ENCODE assay signal across 16 cellular contexts in the genomic region with DNA sequence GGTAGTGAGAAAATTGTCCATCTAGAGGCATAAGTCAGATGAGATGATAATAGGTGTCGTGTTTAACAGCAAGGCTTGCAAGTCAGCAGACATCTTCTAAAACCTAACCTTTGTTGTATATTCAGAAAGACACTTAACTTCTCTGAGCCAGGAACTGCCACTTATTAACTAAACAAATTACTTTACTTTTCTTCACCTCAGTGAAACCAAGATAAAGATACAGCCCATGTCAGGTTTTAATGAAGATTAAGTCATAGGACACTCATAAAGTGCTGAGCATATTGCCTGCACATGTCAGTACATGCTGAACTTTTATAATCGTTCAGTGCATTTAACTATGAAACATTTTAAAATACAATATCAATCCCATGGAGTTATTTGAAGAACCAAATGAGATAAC.
"Had no signal": no experiment of that assay in that cellular context is flagged by ENCODE, and none has a peak within 500 bp of the region (broad histone marks: within the 10 kb centered on the region; RNA-seq: fewer than 3 reads in every experiment).

No MANE protein-coding gene starts in this region.

- DNase-seq: cortex of kidney; effector memory CD8-positive, alpha-beta T cell; foreskin fibroblast; gastrocnemius medialis; head of caudate nucleus; kidney; mesendoderm; midbrain; naive thymus-derived CD4-positive, alpha-beta T cell; right lobe of liver; small intestine; stimulated activated CD4-positive, alpha-beta T cell treated with anti-CD3 and anti-CD28 coated beads, Interleukin-15, amount 100 ng/mL, for 24 hours; stimulated activated CD4-positive, alpha-beta T cell treated with anti-CD3 and anti-CD28 coated beads, Interleukin-2, amount 100 ng/mL, for 48 hours; stimulated activated naive B cell treated with anti-CD40 and anti-IgM and Interleukin-4, amounts not matched to agents 10 μg/mL and 1 μg/mL and 100 μg/mL, for 72 hours; upper lobe of left lung had no signal

- FAIRE-seq: kidney, small intestine, urothelium cell line had no signal
